In genomic region chr4:185096032-185096653, GRCh38 we compare ENCODE assay signal across 8 cellular contexts. TPM values are rescaled to one million over a fixed set of nuclear protein-coding genes. Genes with fewer than 3 reads are reported as not detected.
DNase-seq lines count a peak whose midpoint lies in the region; ATAC-seq, FAIRE-seq and TF ChIP-seq lines count a peak whose summit lies in the region.

No MANE protein-coding gene starts in this region.

- DNase-seq in AG08396 (ENCODE audit: low spot score) (peak; percentile 35), GM04504 (ENCODE audit: low read depth) (peak; percentile 13), NCI-H2227 treated with DMSO at 0.1 percent for 48 hours (lab: John Stamatoyannopoulos, UW) (peak; percentile 8), bronchial epithelial cell (ENCODE audit: low read depth) (peak; percentile 46), lower leg skin (ENCODE audit: low spot score in 2 of 2) (no peak)

- intact Hi-C loops in lower leg skin (cut with DNase I; ENCODE audit: low total_unique reads): no loop called here

- H3K27me3 ChIP-seq in bronchial epithelial cell (ENCODE audit: control insufficient read depth, insufficient read depth, low read length): no peaks in the 10 kb centered on the region
- H3K27me3 ChIP-seq in liver (ENCODE audit: control insufficient read depth in 4 of 4, insufficient read depth in 4 of 4, low read length in 3 of 4): no peaks in the 10 kb centered on the region

- H3K9ac ChIP-seq in liver (ENCODE audit: low read depth in 1 of 2, low read length in 2 of 2): no peak overlapping the region

- no peaks in the 10 kb centered on the region for H3K9me3 ChIP-seq in liver (ENCODE audit: control insufficient read depth in 4 of 4, low read length in 3 of 4)

- no peak overlapping the region for H3K4me3 ChIP-seq in bronchial epithelial cell (ENCODE audit: low read depth, low read length)
- no peak overlapping the region for H3K4me3 ChIP-seq in liver (ENCODE audit: low read depth in 1 of 3, low read length in 3 of 3)
- H3K4me3 ChIP-seq in lower leg skin (ENCODE audit: low read depth, poor library complexity, severe bottlenecking): no peak overlapping the region

- 12% methylated on average over 2 of the region's 2 CpGs for WGBS in liver
- 28 to 33% methylated on average over 2 of the region's 2 CpGs for WGBS in lower leg skin, 2 donors

- no peak for FAIRE-seq in bronchial epithelial cell (lab: Jason Lieb, UNC)

- no peak overlapping the region for H3K27ac ChIP-seq in liver (ENCODE audit: low read depth in 1 of 2, low read length in 2 of 2)

- TF ChIP-seq CTCF in bronchial epithelial cell (IDR thresholded peaks at IDR 0.05; ENCODE audit: insufficient read depth, low read length, severe bottlenecking): peak; percentile 32
- peak; percentile 61 for TF ChIP-seq CTCF in liver (IDR thresholded peaks at IDR 0.05; ENCODE audit: low read depth, low read length, missing input control)
- no peak for TF ChIP-seq CTCF in lower leg skin (IDR thresholded peaks at IDR 0.05)

- no peak for TF ChIP-seq POLR2A in lower leg skin (IDR thresholded peaks at IDR 0.05)

- TF ChIP-seq RAD21 in liver (IDR thresholded peaks at IDR 0.05): peak; percentile 90 to 91

- H3K4me1 ChIP-seq in liver (ENCODE audit: control insufficient read depth in 4 of 4, insufficient read depth in 4 of 4, low read length in 3 of 4): no peaks in the 10 kb centered on the region

- H3K36me3 ChIP-seq in bronchial epithelial cell (ENCODE audit: control insufficient read depth, insufficient read depth, low read length): no peaks in the 10 kb centered on the region
- H3K36me3 ChIP-seq in liver (ENCODE audit: control insufficient read depth in 4 of 4, insufficient read depth in 3 of 4, low read depth in 1 of 4, low read length in 3 of 4): no peaks in the 10 kb centered on the region

- ATAC-seq in HG03520 (IDR thresholded peaks at IDR 0.05; ENCODE audit: unreplicated experiment): no peak
- ATAC-seq in HG02642 (IDR thresholded peaks at IDR 0.05; ENCODE audit: poor library complexity, unreplicated experiment): no peak

TF ChIP-seq in liver, 16 proteins besides CTCF, POLR2A, EP300 and RAD21:
- TF ChIP-seq HNF4G (IDR thresholded peaks at IDR 0.05) (no peak), HNF4A (conservative IDR thresholded peaks at IDR 0.05) (no peak), EGR1 (IDR thresholded peaks at IDR 0.05; ENCODE audit: low read depth in 2 of 2) (no peak), NR2F2 (IDR thresholded peaks at IDR 0.05) (no peak), FOXA2 (IDR thresholded peaks at IDR 0.05) (no peak), RXRA (IDR thresholded peaks at IDR 0.05) (no peak), YY1 (IDR thresholded peaks at IDR 0.05) (no peak), JUND (IDR thresholded peaks at IDR 0.05) (no peak), SP1 (IDR thresholded peaks at IDR 0.05) (no peak), FOXA1 (IDR thresholded peaks at IDR 0.05) (no peak), REST (IDR thresholded peaks at IDR 0.05) (no peak), TAF1 (conservative IDR thresholded peaks at IDR 0.05) (no peak), GABPA (IDR thresholded peaks at IDR 0.05 in 1 of 2, conservative IDR thresholded peaks at IDR 0.05 in 1 of 2) (no peak)
- TF ChIP-seq, protein P1, sequence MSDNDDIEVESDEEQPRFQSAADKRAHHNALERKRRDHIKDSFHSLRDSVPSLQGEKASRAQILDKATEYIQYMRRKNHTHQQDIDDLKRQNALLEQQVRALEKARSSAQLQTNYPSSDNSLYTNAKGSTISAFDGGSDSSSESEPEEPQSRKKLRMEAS (IDR thresholded peaks at IDR 0.05): no peak
- TF ChIP-seq, protein P2, sequence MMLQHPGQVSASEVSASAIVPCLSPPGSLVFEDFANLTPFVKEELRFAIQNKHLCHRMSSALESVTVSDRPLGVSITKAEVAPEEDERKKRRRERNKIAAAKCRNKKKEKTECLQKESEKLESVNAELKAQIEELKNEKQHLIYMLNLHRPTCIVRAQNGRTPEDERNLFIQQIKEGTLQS (IDR thresholded peaks at IDR 0.05): no peak
- TF ChIP-seq, protein P3, sequence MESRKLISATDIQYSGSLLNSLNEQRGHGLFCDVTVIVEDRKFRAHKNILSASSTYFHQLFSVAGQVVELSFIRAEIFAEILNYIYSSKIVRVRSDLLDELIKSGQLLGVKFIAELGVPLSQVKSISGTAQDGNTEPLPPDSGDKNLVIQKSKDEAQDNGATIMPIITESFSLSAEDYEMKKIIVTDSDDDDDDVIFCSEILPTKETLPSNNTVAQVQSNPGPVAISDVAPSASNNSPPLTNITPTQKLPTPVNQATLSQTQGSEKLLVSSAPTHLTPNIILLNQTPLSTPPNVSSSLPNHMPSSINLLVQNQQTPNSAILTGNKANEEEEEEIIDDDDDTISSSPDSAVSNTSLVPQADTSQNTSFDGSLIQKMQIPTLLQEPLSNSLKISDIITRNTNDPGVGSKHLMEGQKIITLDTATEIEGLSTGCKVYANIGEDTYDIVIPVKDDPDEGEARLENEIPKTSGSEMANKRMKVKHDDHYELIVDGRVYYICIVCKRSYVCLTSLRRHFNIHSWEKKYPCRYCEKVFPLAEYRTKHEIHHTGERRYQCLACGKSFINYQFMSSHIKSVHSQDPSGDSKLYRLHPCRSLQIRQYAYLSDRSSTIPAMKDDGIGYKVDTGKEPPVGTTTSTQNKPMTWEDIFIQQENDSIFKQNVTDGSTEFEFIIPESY (IDR thresholded peaks at IDR 0.05): no peak
TF ChIP-seq in liver: peak in this region for 0.

RNA-seq across cellular contexts. Expression of gene SLC25A4, which starts 46.9 kb away (rescaled TPM):
- total RNA-seq in bronchial epithelial cell (16.9 and 20.0 TPM in 2 replicates), liver (10 to 100 TPM in 1 of 2 donors, 1 to 10 TPM in 1; 4.4 to 30.0 TPM), lower leg skin (10 to 100 TPM; 10.1 to 25.6 (median 17.9) TPM)
- polyA plus RNA-seq in liver: 10 to 100 TPM; 23.6 to 64.2 TPM

Comparison
In these comparisons a context has a peak if more than half of its experiments do, and no peak if none do; other contexts are left out.
1. DNase-seq: peak in AG08396 (single experiment), GM04504 (single experiment), NCI-H2227 treated with DMSO at 0.1 percent for 48 hours (single experiment) and bronchial epithelial cell (single experiment); none in lower leg skin (0 of 2).
2. CTCF ChIP-seq: peak in bronchial epithelial cell (single experiment) and liver (single experiment); none in lower leg skin (0 of 3).